ENCODE assay signal across 8 cellular contexts in the genomic region with DNA sequence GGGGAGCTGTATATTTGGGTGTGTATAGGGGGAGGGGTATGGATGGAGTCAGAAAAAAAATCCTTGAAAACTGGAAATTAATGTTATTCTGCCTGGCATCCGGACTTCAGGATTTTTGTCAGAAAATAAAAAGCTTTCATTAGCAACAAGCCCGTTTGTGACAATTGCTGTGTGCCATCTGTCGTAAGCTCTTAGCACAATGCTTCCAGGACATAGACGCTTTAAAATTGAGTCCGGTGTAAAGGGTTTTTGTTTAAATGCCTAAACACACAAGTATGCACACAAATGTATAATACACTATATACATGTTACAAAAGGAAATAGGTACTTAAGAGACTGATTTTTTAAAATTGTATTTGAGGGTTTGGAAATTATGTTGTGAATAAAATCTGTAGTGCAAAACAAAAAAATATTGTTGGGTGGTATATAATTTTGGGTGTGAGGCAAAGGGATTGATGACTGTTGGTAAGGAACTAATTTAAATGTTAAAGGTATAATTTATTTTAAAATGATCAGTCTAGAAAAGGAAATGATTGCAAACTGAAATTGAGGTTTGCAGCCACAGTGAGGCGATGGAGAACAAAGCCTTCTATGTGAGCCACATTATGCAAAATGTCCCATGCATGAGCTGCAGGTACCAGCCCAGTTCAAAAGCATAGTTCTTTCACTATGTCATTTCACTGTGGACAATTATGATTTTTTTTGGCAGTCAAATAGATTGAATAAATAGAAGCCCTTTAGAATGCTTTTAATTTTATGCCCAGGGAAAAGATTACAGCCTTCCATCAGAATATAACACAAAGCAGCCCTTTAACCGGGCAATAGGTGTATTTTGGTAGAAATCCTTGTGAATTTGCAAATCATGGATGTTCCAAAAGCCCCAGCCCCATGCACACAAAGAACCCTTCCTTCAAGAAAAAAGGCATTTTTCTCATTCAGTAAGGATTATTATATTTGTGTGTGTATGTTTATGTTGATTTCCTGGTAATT. TPM values are rescaled to one million over a fixed set of nuclear protein-coding genes. Genes with fewer than 3 reads are reported as not detected.
A peak's percentile ranks its signal among the peaks of the same experiment; 100 is the strongest.
DNase-seq lines count a peak whose midpoint lies in the region; ATAC-seq and TF ChIP-seq lines count a peak whose summit lies in the region.

No MANE protein-coding gene starts in this region.

- peak overlapping the region; percentile 51; the same call in 1 of the 2 replicates for H3K4me2 ChIP-seq in OCI-LY7 (ENCODE audit: low read length)

- H3K4me3 Mint-ChIP-seq in endothelial cell (ENCODE audit: unreplicated experiment) = peak overlapping the region; percentile 52
- peak overlapping the region; percentile 30 for H3K4me3 Mint-ChIP-seq in natural killer cell treated with Interleukin-12 subunit alpha and Interleukin-12 subunit beta and Interleukin-15 and Interleukin-18, amount 100 ng/mL, for 72 hours

- H3K36me3 ChIP-seq in OCI-LY7 (ENCODE audit: insufficient read depth, low read length) = no peaks in the 10 kb centered on the region

- no peaks in the 10 kb centered on the region for H3K9me3 Mint-ChIP-seq in endothelial cell (ENCODE audit: unreplicated experiment)
- no peaks in the 10 kb centered on the region for H3K9me3 Mint-ChIP-seq in natural killer cell treated with Interleukin-12 subunit alpha and Interleukin-12 subunit beta and Interleukin-15 and Interleukin-18, amount 100 ng/mL, for 72 hours

- no peak overlapping the region for H3K27ac ChIP-seq in OCI-LY7 (ENCODE audit: low read depth, low read length, poor library complexity, severe bottlenecking)

- H3K27ac Mint-ChIP-seq in endothelial cell (ENCODE audit: unreplicated experiment) = no peak overlapping the region
- no peak overlapping the region for H3K27ac Mint-ChIP-seq in natural killer cell treated with Interleukin-12 subunit alpha and Interleukin-12 subunit beta and Interleukin-15 and Interleukin-18, amount 100 ng/mL, for 72 hours

- DNase-seq in CD1c-positive myeloid dendritic cell (ENCODE audit: extremely low spot score) (peak; percentile 18), OCI-LY7 (ENCODE audit: low spot score) (no peak), endothelial cell (ENCODE audit: low spot score) (peak; percentile 22), foreskin melanocyte (no peak)
- no peak for DNase-seq in natural killer cell treated with Interleukin-12 subunit alpha and Interleukin-12 subunit beta and Interleukin-15 and Interleukin-18, amount 100 ng/mL, for 72 hours (ENCODE audit: low spot score)

- no TSS peak for BruUV-seq in OCI-LY7 (replicated peaks; lab: Mats Ljungman, UMichigan)

- H3K9me3 ChIP-seq in OCI-LY7 (ENCODE audit: low read length) = no peaks in the 10 kb centered on the region

- no peak overlapping the region for H3K4me3 ChIP-seq in OCI-LY7 (ENCODE audit: low read depth, low read length, poor library complexity, severe bottlenecking)

- POLR2A ChIA-PET in OCI-LY7 (lab: Charles Lee) = interaction anchor here (0.6 kb wide), 2 partner anchors 56 to 485 kb away, joined by 3 to 16 read pairs; no protein-coding TSS in a partner anchor

- peak; percentile 63; the same call in 1 of the 2 replicates for TF ChIP-seq CTCF in OCI-LY7 (conservative IDR thresholded peaks at IDR 0.05; ENCODE audit: low read length)
- peak; percentile 19 for TF ChIP-seq CTCF in endothelial cell (IDR thresholded peaks at IDR 0.05; ENCODE audit: unreplicated experiment)

- no peaks in the 10 kb centered on the region for H3K4me1 ChIP-seq in OCI-LY7 (ENCODE audit: insufficient read depth, low read length, poor library complexity, severe bottlenecking)

- H3K79me2 ChIP-seq in OCI-LY7 (ENCODE audit: insufficient read depth, low read depth, low read length) = no peaks in the 10 kb centered on the region

- no peaks in the 10 kb centered on the region for H4K20me1 ChIP-seq in OCI-LY7 (ENCODE audit: insufficient read depth, low read length)

- intact Hi-C loops in OCI-LY7 (cut with micrococcal nuclease; ENCODE audit: unreplicated experiment) = no loop called here

- TF ChIP-seq RAD21 in Ishikawa (IDR thresholded peaks at IDR 0.05; ENCODE audit: low read depth) = peak; percentile 75

- no peak; the same call in 1 of the 2 replicates for TF ChIP-seq EP300 in Ishikawa (IDR thresholded peaks at IDR 0.05; ENCODE audit: borderline replicate concordance)

- no peak overlapping the region for H2AFZ ChIP-seq in OCI-LY7 (ENCODE audit: low read length)

- CTCF ChIA-PET in OCI-LY7 (lab: Charles Lee; ENCODE audit: unreplicated experiment) = no interaction called here

- H3K9me2 ChIP-seq in OCI-LY7 (ENCODE audit: insufficient read depth, low read length) = no peaks in the 10 kb centered on the region

- peaks cover 10% of the 10 kb centered on the region for H3K4me1 Mint-ChIP-seq in endothelial cell (ENCODE audit: unreplicated experiment)
- H3K4me1 Mint-ChIP-seq in natural killer cell treated with Interleukin-12 subunit alpha and Interleukin-12 subunit beta and Interleukin-15 and Interleukin-18, amount 100 ng/mL, for 72 hours (ENCODE audit: low read depth in 2 of 2) = peaks cover 0 to 5% of the 10 kb centered on the region in 2 donors

- ATAC-seq in GM18519 (IDR thresholded peaks at IDR 0.05; ENCODE audit: low FRiP score, unreplicated experiment) (peak; percentile 27), HG02759 (IDR thresholded peaks at IDR 0.05; ENCODE audit: unreplicated experiment) (no peak)
- ATAC-seq in natural killer cell treated with Interleukin-12 subunit alpha and Interleukin-12 subunit beta and Interleukin-15 and Interleukin-18, amount 100 ng/mL, for 72 hours = no peak

- peaks cover 8% of the 10 kb centered on the region for H3K27me3 Mint-ChIP-seq in endothelial cell (ENCODE audit: unreplicated experiment)
- H3K27me3 Mint-ChIP-seq in natural killer cell treated with Interleukin-12 subunit alpha and Interleukin-12 subunit beta and Interleukin-15 and Interleukin-18, amount 100 ng/mL, for 72 hours = peaks cover 8 to 26% of the 10 kb centered on the region in 2 donors

- no peaks in the 10 kb centered on the region for H3K36me3 Mint-ChIP-seq in endothelial cell (ENCODE audit: low read depth, unreplicated experiment)
- H3K36me3 Mint-ChIP-seq in natural killer cell treated with Interleukin-12 subunit alpha and Interleukin-12 subunit beta and Interleukin-15 and Interleukin-18, amount 100 ng/mL, for 72 hours = no peaks in the 10 kb centered on the region

TF ChIP-seq in Ishikawa, 13 proteins besides CTCF, POLR2A, EP300 and RAD21:
- TF ChIP-seq USF1 (IDR thresholded peaks at IDR 0.05) (no peak), TCF12 (IDR thresholded peaks at IDR 0.05; ENCODE audit: low read depth) (0 out of 2 replicates have a peak, but pooled peaks have one; percentile 20), EGR1 (IDR thresholded peaks at IDR 0.05) (no peak), CREB1 (IDR thresholded peaks at IDR 0.05; ENCODE audit: low read depth) (no peak), CEBPB (IDR thresholded peaks at IDR 0.05) (no peak)
- TF ChIP-seq, protein P1, sequence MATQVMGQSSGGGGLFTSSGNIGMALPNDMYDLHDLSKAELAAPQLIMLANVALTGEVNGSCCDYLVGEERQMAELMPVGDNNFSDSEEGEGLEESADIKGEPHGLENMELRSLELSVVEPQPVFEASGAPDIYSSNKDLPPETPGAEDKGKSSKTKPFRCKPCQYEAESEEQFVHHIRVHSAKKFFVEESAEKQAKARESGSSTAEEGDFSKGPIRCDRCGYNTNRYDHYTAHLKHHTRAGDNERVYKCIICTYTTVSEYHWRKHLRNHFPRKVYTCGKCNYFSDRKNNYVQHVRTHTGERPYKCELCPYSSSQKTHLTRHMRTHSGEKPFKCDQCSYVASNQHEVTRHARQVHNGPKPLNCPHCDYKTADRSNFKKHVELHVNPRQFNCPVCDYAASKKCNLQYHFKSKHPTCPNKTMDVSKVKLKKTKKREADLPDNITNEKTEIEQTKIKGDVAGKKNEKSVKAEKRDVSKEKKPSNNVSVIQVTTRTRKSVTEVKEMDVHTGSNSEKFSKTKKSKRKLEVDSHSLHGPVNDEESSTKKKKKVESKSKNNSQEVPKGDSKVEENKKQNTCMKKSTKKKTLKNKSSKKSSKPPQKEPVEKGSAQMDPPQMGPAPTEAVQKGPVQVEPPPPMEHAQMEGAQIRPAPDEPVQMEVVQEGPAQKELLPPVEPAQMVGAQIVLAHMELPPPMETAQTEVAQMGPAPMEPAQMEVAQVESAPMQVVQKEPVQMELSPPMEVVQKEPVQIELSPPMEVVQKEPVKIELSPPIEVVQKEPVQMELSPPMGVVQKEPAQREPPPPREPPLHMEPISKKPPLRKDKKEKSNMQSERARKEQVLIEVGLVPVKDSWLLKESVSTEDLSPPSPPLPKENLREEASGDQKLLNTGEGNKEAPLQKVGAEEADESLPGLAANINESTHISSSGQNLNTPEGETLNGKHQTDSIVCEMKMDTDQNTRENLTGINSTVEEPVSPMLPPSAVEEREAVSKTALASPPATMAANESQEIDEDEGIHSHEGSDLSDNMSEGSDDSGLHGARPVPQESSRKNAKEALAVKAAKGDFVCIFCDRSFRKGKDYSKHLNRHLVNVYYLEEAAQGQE (IDR thresholded peaks at IDR 0.05; ENCODE audit: low read depth) = no peak

RNA-seq across cellular contexts. Expression of gene MAP2, which starts 1.5 kb away (rescaled TPM):
- total RNA-seq in OCI-LY7 (2014; rRNA removed; shearing (Covaris generic)) = 2.3 TPM in 1 of 2 replicates, not detected in the other
- 0.10 TPM in 1 of 2 replicates, not detected in the other for total RNA-seq in OCI-LY7 (2022)
- total RNA-seq in endothelial cell (ENCODE audit: unreplicated experiment) = 2.1 TPM
- total RNA-seq in natural killer cell treated with Interleukin-12 subunit alpha and Interleukin-12 subunit beta and Interleukin-15 and Interleukin-18, amount 100 ng/mL, for 72 hours = not detected

Comparison
In these comparisons a context has a peak if more than half of its experiments do, and no peak if none do; other contexts are left out.
1. DNase-seq: peak in CD1c-positive myeloid dendritic cell (single experiment) and endothelial cell (single experiment); none in OCI-LY7 (single experiment), natural killer cell treated with Interleukin-12 subunit alpha and Interleukin-12 subunit beta and Interleukin-15 and Interleukin-18, amount 100 ng/mL, for 72 hours (single experiment) and foreskin melanocyte (single experiment).